ENCODE assay signal across 22 cellular contexts in the genomic region with DNA sequence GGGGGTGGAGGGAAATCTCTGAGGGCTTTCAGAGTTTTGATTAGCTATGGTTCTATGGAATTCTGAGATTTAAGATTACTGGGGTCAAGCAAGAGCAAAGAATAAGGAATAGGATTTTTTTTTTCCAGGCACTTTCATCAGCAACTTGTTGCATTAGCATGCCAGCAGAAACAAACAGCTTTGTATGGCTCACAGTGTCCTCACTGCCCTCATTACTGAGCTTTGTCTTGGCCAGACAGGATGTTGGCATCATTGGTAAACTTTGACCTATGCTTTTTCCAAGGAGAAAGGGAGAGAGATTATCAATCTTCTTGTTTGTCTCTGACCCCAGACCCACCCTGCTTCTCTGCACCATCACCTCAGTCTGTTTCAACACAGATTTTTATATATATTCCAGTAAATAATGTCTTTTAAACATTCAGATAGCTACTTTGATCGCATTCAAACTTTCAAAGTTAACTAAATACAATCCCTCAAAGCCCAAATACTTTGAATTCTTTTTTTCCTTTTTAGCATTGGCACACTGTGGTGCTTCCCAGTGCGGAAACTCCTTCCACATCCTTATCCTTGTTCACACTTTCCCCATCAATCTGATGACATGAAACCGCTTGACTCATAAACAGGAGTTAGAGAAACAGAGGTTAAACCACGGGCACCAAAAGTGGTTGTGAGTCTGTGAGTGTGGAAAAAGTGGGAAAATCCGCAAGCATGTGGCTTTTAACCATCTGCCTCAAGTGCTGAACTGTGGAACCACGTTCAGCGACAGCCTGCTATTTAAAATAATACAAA.
DNase-seq lines count a peak whose midpoint lies in the region; ATAC-seq, FAIRE-seq and TF ChIP-seq lines count a peak whose summit lies in the region.
"Had no signal": no experiment of that assay in that cellular context is flagged by ENCODE, and none has a peak within 500 bp of the region (broad histone marks: within the 10 kb centered on the region; RNA-seq: fewer than 3 reads in every experiment).

No MANE protein-coding gene starts in this region.

- POLR2A ChIA-PET in HepG2 (lab: Yijun Ruan, JAX): no interaction called here

- intact Hi-C loops in left ventricle myocardium inferior (cut with micrococcal nuclease): no loop called here
- intact Hi-C loops in Right ventricle myocardium inferior (cut with DNase I): no loop called here
- intact Hi-C loops in HepG2 (cut with micrococcal nuclease; ENCODE audit: unreplicated experiment): no loop called here

- H3K36me3 ChIP-seq in left ventricle myocardium inferior (no peaks in the 10 kb centered on the region), endodermal cell (ENCODE audit: control insufficient read depth, insufficient read depth, low read length) (no peaks in the 10 kb centered on the region), neural progenitor cell (no peaks in the 10 kb centered on the region), suprapubic skin (no peaks in the 10 kb centered on the region), HepG2 (replicated peaks in 1 of 2; ENCODE audit: control insufficient read depth in 1 of 2, insufficient read depth in 2 of 2, low read length in 2 of 2) (no peaks in the 10 kb centered on the region)
- H3K36me3 ChIP-seq: BE2C had no signal

- no peak for TF ChIP-seq RAD21 in HepG2 (CRISPR knock-in tag; IDR thresholded peaks at IDR 0.05)

- TF ChIP-seq CTCF in left ventricle myocardium inferior (IDR thresholded peaks at IDR 0.05; ENCODE audit: borderline replicate concordance): no peak
- TF ChIP-seq CTCF in endodermal cell (conservative IDR thresholded peaks at IDR 0.05): no peak
- TF ChIP-seq CTCF in neural progenitor cell (IDR thresholded peaks at IDR 0.05): no peak
- TF ChIP-seq CTCF in suprapubic skin (IDR thresholded peaks at IDR 0.05): no peak
- no peak for TF ChIP-seq CTCF in HepG2 (CRISPR knock-in tag; IDR thresholded peaks at IDR 0.05)

- no peak for TF ChIP-seq EP300 in suprapubic skin (IDR thresholded peaks at IDR 0.05)
- no peak for TF ChIP-seq EP300 in HepG2 (IDR thresholded peaks at IDR 0.05; ENCODE audit: low read depth in 2 of 2, low read length in 2 of 2)
- no peak for TF ChIP-seq EP300 in HepG2 (CRISPR knock-in tag; IDR thresholded peaks at IDR 0.05; ENCODE audit: borderline replicate concordance)

- FAIRE-seq in HepG2 (lab: Jason Lieb, UNC): no peak
- FAIRE-seq: GM12878 had no signal

- H3K27ac Mint-ChIP-seq in endodermal cell (no peak overlapping the region), neural progenitor cell (no peak overlapping the region)
- no peak overlapping the region for H3K27ac Mint-ChIP-seq in stimulated activated memory B cell treated with anti-CD40 and anti-IgM and Interleukin-4, amounts not matched to agents 10 μg/mL and 1 μg/mL and 100 μg/mL, for 72 hours
- H3K27ac Mint-ChIP-seq: CD4-positive, alpha-beta T cell; HFFc6 had no signal

- WGBS in endodermal cell (ENCODE audit: insufficient coverage in 1 of 2, insufficient read length in 1 of 2), 2 experiments: 85 to 88% methylated on average over 5 to 7 of the region's 7 CpGs
- 84% methylated on average over 7 of the region's 7 CpGs for WGBS in suprapubic skin
- WGBS in HepG2 (ENCODE audit: low lambda C conversion rate): 6% methylated on average over 7 of the region's 7 CpGs

- no peak overlapping the region for H3K4me2 ChIP-seq in neural progenitor cell
- no peak overlapping the region for H3K4me2 ChIP-seq in HepG2 (ENCODE audit: low read depth, low read length)

- no peaks in the 10 kb centered on the region for H3K36me3 Mint-ChIP-seq in endodermal cell (ENCODE audit: low read depth)
- H3K36me3 Mint-ChIP-seq in neural progenitor cell: no peaks in the 10 kb centered on the region
- H3K36me3 Mint-ChIP-seq in stimulated activated memory B cell treated with anti-CD40 and anti-IgM and Interleukin-4, amounts not matched to agents 10 μg/mL and 1 μg/mL and 100 μg/mL, for 72 hours: no peaks in the 10 kb centered on the region

- H3K27ac ChIP-seq in left ventricle myocardium inferior (replicated peaks): peak overlapping the region; percentile 32
- peak overlapping the region; percentile 67 for H3K27ac ChIP-seq in endodermal cell (ENCODE audit: low read depth, low read length)
- no peak overlapping the region for H3K27ac ChIP-seq in neural progenitor cell
- H3K27ac ChIP-seq in suprapubic skin: no peak overlapping the region
- no peak overlapping the region for H3K27ac ChIP-seq in HepG2 (ENCODE audit: extremely low read length, insufficient read depth, low read length)
- H3K27ac ChIP-seq: 22Rv1, RWPE1 had no signal

- TF ChIP-seq POLR2A in suprapubic skin (IDR thresholded peaks at IDR 0.05) (no peak), HepG2 (IDR thresholded peaks at IDR 0.05; ENCODE audit: insufficient read depth in 1 of 2, low read depth in 2 of 2, low read length in 2 of 2) (no peak)

- no peak overlapping the region for H3K4me3 ChIP-seq in left ventricle myocardium inferior
- H3K4me3 ChIP-seq in endodermal cell (ENCODE audit: low read length): no peak overlapping the region
- no peak overlapping the region for H3K4me3 ChIP-seq in neural progenitor cell
- no peak overlapping the region for H3K4me3 ChIP-seq in suprapubic skin
- H3K4me3 ChIP-seq in HepG2 (replicated peaks in 1 of 3; ENCODE audit: insufficient read depth in 1 of 3, low read depth in 2 of 3, low read length in 3 of 3): no peak overlapping the region
- H3K4me3 ChIP-seq: GM12878 had no signal

- H3K4me1 Mint-ChIP-seq in endodermal cell (peaks cover 14% of the 10 kb centered on the region), neural progenitor cell (peaks cover 8% of the 10 kb centered on the region)
- H3K4me1 Mint-ChIP-seq in stimulated activated memory B cell treated with anti-CD40 and anti-IgM and Interleukin-4, amounts not matched to agents 10 μg/mL and 1 μg/mL and 100 μg/mL, for 72 hours: no peaks in the 10 kb centered on the region

- no peaks in the 10 kb centered on the region for H3K9me3 ChIP-seq in left ventricle myocardium inferior (replicated peaks)
- H3K9me3 ChIP-seq in endodermal cell (ENCODE audit: control insufficient read depth, low read length): no peaks in the 10 kb centered on the region
- H3K9me3 ChIP-seq in neural progenitor cell (ENCODE audit: low read depth): no peaks in the 10 kb centered on the region
- H3K9me3 ChIP-seq in suprapubic skin: no peaks in the 10 kb centered on the region
- H3K9me3 ChIP-seq in HepG2 (ENCODE audit: low read length): no peaks in the 10 kb centered on the region
- H3K9me3 ChIP-seq: BE2C, Caco-2 had no signal

- in situ Hi-C loops in HepG2 (cut with HindIII; ENCODE audit: extremely low pct_ligation_motif_present, low pct_unique_long_range_greater_than_20kb): no loop called here

- H3K79me2 ChIP-seq in neural progenitor cell (ENCODE audit: low read depth) (no peaks in the 10 kb centered on the region), HepG2 (ENCODE audit: insufficient read depth, low read length) (no peaks in the 10 kb centered on the region)

- H3K9me3 Mint-ChIP-seq in endodermal cell (no peaks in the 10 kb centered on the region), neural progenitor cell (no peaks in the 10 kb centered on the region)
- peaks cover 3% of the 10 kb centered on the region for H3K9me3 Mint-ChIP-seq in stimulated activated memory B cell treated with anti-CD40 and anti-IgM and Interleukin-4, amounts not matched to agents 10 μg/mL and 1 μg/mL and 100 μg/mL, for 72 hours
- H3K9me3 Mint-ChIP-seq: HFFc6 had no signal

- H2AFZ ChIP-seq in neural progenitor cell (replicated peaks) (no peak overlapping the region), HepG2 (ENCODE audit: low read length) (no peak overlapping the region)

- H4K20me1 ChIP-seq in neural progenitor cell (ENCODE audit: low read depth) (no peaks in the 10 kb centered on the region), HepG2 (ENCODE audit: insufficient read depth, low read length) (no peaks in the 10 kb centered on the region)

- H3K27me3 ChIP-seq in left ventricle myocardium inferior (ENCODE audit: low read depth) (no peaks in the 10 kb centered on the region), endodermal cell (ENCODE audit: control insufficient read depth, insufficient read depth, low read length, poor library complexity, severe bottlenecking) (no peaks in the 10 kb centered on the region), neural progenitor cell (no peaks in the 10 kb centered on the region), suprapubic skin (no peaks in the 10 kb centered on the region), HepG2 (ENCODE audit: control insufficient read depth in 1 of 2, insufficient read depth in 2 of 2, low read length in 2 of 2) (no peaks in the 10 kb centered on the region)

- H3K9ac ChIP-seq in endodermal cell (ENCODE audit: extremely low read depth, low read length, poor library complexity, severe bottlenecking) (no peak overlapping the region), neural progenitor cell (no peak overlapping the region), HepG2 (ENCODE audit: insufficient read depth, low read depth, low read length) (no peak overlapping the region)

- H3K27me3 Mint-ChIP-seq in endodermal cell (ENCODE audit: insufficient read depth) (no peaks in the 10 kb centered on the region), neural progenitor cell (ENCODE audit: insufficient read depth, low read depth) (no peaks in the 10 kb centered on the region)
- no peaks in the 10 kb centered on the region for H3K27me3 Mint-ChIP-seq in stimulated activated memory B cell treated with anti-CD40 and anti-IgM and Interleukin-4, amounts not matched to agents 10 μg/mL and 1 μg/mL and 100 μg/mL, for 72 hours
- H3K27me3 Mint-ChIP-seq: CD4-positive, alpha-beta T cell had no signal

- peaks cover 3% of the 10 kb centered on the region for H3K4me1 ChIP-seq in left ventricle myocardium inferior
- no peaks in the 10 kb centered on the region for H3K4me1 ChIP-seq in endodermal cell (ENCODE audit: control insufficient read depth, insufficient read depth, low read length)
- peaks cover 8% of the 10 kb centered on the region for H3K4me1 ChIP-seq in neural progenitor cell
- H3K4me1 ChIP-seq in suprapubic skin: no peaks in the 10 kb centered on the region
- H3K4me1 ChIP-seq in HepG2 (ENCODE audit: insufficient read depth, low read length): no peaks in the 10 kb centered on the region
- H3K4me1 ChIP-seq: Caco-2 had no signal

- ATAC-seq in Right ventricle myocardium inferior: no peak
- no peak for ATAC-seq in stimulated activated memory B cell treated with anti-CD40 and anti-IgM and Interleukin-4, amounts not matched to agents 10 μg/mL and 1 μg/mL and 100 μg/mL, for 72 hours
- ATAC-seq in HepG2: no peak
- ATAC-seq: GM12878 had no signal

- no peak overlapping the region for H3K4me3 Mint-ChIP-seq in endodermal cell
- no peak overlapping the region for H3K4me3 Mint-ChIP-seq in neural progenitor cell
- no peak overlapping the region for H3K4me3 Mint-ChIP-seq in stimulated activated memory B cell treated with anti-CD40 and anti-IgM and Interleukin-4, amounts not matched to agents 10 μg/mL and 1 μg/mL and 100 μg/mL, for 72 hours
- H3K4me3 Mint-ChIP-seq: CD4-positive, alpha-beta T cell; HFFc6 had no signal

- CTCF ChIA-PET in HepG2 (lab: Yijun Ruan, JAX; ENCODE audit: low intra/inter-chr PET ratio, low total read pairs): no interaction called here

- H3F3A ChIP-seq in neural progenitor cell (ENCODE audit: low read depth): no peaks in the 10 kb centered on the region

- DNase-seq in left ventricle myocardium inferior: no peak
- no peak for DNase-seq in Right ventricle myocardium inferior (ENCODE audit: missing footprints)
- no peak for DNase-seq in endodermal cell
- DNase-seq in neural progenitor cell (ENCODE audit: low spot score): peak; percentile 11
- DNase-seq in suprapubic skin (ENCODE audit: low spot score in 2 of 2): no peak
- no peak for DNase-seq in DMS79 treated with DMSO at 0.1 percent for 48 hours (lab: John Stamatoyannopoulos, UW)
- no peak for DNase-seq in HepG2 (ENCODE audit: low spot score)
- DNase-seq: BE2C; Caco-2; CD4-positive, alpha-beta T cell; DMS153; EL; HFFc6; KG1; NCI-H1417; NCI-H187; NCI-H2227 treated with DMSO at 0.1 percent for 48 hours; NCI-H524 had no signal

- no TSS peak for BruUV-seq in HepG2 (replicated peaks; lab: Mats Ljungman, UMichigan)

Comparison
In these comparisons a context has a peak if more than half of its experiments do, and no peak if none do; other contexts are left out.
1. H3K27ac ChIP-seq: peak in left ventricle myocardium inferior (single experiment) and endodermal cell (single experiment); none in neural progenitor cell (single experiment), suprapubic skin (single experiment) and HepG2 (single experiment).